2 cellular contexts compared by ENCODE assay signal in genomic region chr4:169115144-169115896, GRCh38.
TF ChIP-seq lines count a peak whose summit lies in the region.

No MANE protein-coding gene starts in this region.

TF ChIP-seq in SK-N-SH, 30 proteins besides CTCF, POLR2A, EP300 and RAD21 (continued from another document):
- TF ChIP-seq, protein P1, sequence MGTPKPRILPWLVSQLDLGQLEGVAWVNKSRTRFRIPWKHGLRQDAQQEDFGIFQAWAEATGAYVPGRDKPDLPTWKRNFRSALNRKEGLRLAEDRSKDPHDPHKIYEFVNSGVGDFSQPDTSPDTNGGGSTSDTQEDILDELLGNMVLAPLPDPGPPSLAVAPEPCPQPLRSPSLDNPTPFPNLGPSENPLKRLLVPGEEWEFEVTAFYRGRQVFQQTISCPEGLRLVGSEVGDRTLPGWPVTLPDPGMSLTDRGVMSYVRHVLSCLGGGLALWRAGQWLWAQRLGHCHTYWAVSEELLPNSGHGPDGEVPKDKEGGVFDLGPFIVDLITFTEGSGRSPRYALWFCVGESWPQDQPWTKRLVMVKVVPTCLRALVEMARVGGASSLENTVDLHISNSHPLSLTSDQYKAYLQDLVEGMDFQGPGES (IDR thresholded peaks at IDR 0.05; ENCODE audit: low read depth, low read length): no peak
- TF ChIP-seq POLR2AphosphoS5 (IDR thresholded peaks at IDR 0.05; ENCODE audit: low read depth, low read length): no peak
TF ChIP-seq in SK-N-SH: peak in this region for 1.

TF ChIP-seq in SK-N-SH treated with all-trans-retinoic acid at 6 μM for 48 hours, 23 proteins besides CTCF, POLR2A, EP300 and RAD21 (continued from another document):
- TF ChIP-seq PATZ1 (CRISPR knock-in tag; IDR thresholded peaks at IDR 0.05; ENCODE audit: borderline replicate concordance) (no peak), ZFP3 (CRISPR knock-in tag; IDR thresholded peaks at IDR 0.05) (no peak), ZC3H10 (CRISPR knock-in tag; IDR thresholded peaks at IDR 0.05) (no peak), TSHZ2 (CRISPR knock-in tag; IDR thresholded peaks at IDR 0.05) (no peak), TOX (CRISPR knock-in tag; IDR thresholded peaks at IDR 0.05; ENCODE audit: borderline replicate concordance) (no peak), ISL1 (CRISPR knock-in tag; IDR thresholded peaks at IDR 0.05) (no peak), CSDC2 (CRISPR knock-in tag; IDR thresholded peaks at IDR 0.05) (no peak), CREB5 (CRISPR knock-in tag; IDR thresholded peaks at IDR 0.05; ENCODE audit: low read depth) (no peak), RARB (CRISPR knock-in tag; IDR thresholded peaks at IDR 0.05) (no peak), ZNF70 (CRISPR knock-in tag; IDR thresholded peaks at IDR 0.05) (no peak), ZNF8 (CRISPR knock-in tag; IDR thresholded peaks at IDR 0.05) (no peak), SNAI2 (CRISPR knock-in tag; IDR thresholded peaks at IDR 0.05) (no peak), PPARA (CRISPR knock-in tag; IDR thresholded peaks at IDR 0.05; ENCODE audit: borderline replicate concordance) (no peak)
